In genomic region chr7:102671960-102672316, GRCh38 we compare ENCODE assay signal across 13 cellular contexts. TPM values are rescaled to one million over a fixed set of nuclear protein-coding genes. Genes with fewer than 3 reads are reported as not detected.
DNase-seq lines count a peak whose midpoint lies in the region; ATAC-seq and TF ChIP-seq lines count a peak whose summit lies in the region.
"Not testable (repeated sequence)": the region's sequence is repeated elsewhere in the genome, so short reads cannot be mapped to it uniquely, and the experiment has no call there.
"Had no signal": no experiment of that assay in that cellular context is flagged by ENCODE, and none has a peak within 500 bp of the region (broad histone marks: within the 10 kb centered on the region; RNA-seq: fewer than 3 reads in every experiment).

No MANE protein-coding gene starts in this region.

- H3K4me1 Mint-ChIP-seq in activated CD4-positive, alpha-beta T cell treated with anti-CD3 and anti-CD28 coated beads, Interleukin-2, amount 10 ng/mL, durations not matched to agents 7 days and 5 days, result not testable (repeated sequence)

- not testable (repeated sequence) for H3K36me3 ChIP-seq in left lung

- H3K27ac ChIP-seq in left lung, result not testable (repeated sequence)

- peak overlapping the region; percentile 91 for H3K4me3 Mint-ChIP-seq in activated CD4-positive, alpha-beta T cell treated with anti-CD3 and anti-CD28 coated beads, Interleukin-2, amount 10 ng/mL, durations not matched to agents 7 days and 5 days

- CTCF ChIA-PET in activated CD4-positive, alpha-beta T cell treated with anti-CD3 and anti-CD28 coated beads, Interleukin-2, amount 10 ng/mL, durations not matched to agents 7 days and 5 days (lab: Charles Lee), result not testable (repeated sequence)

- not testable (repeated sequence) for H3K9me3 Mint-ChIP-seq in activated CD4-positive, alpha-beta T cell treated with anti-CD3 and anti-CD28 coated beads, Interleukin-2, amount 10 ng/mL, durations not matched to agents 7 days and 5 days

- H3K4me1 ChIP-seq in left lung, result not testable (repeated sequence)

- intact Hi-C loops in left lung (cut with DNase I), result not testable (repeated sequence)

- not testable (repeated sequence) for H3K27me3 Mint-ChIP-seq in activated CD4-positive, alpha-beta T cell treated with anti-CD3 and anti-CD28 coated beads, Interleukin-2, amount 10 ng/mL, durations not matched to agents 7 days and 5 days

- H3K27me3 ChIP-seq in left lung, result not testable (repeated sequence)

- POLR2A ChIA-PET in activated CD4-positive, alpha-beta T cell treated with anti-CD3 and anti-CD28 coated beads, Interleukin-2, amount 10 ng/mL, durations not matched to agents 7 days and 5 days (lab: Charles Lee), result not testable (repeated sequence)

- not testable (repeated sequence) for H3K27ac Mint-ChIP-seq in activated CD4-positive, alpha-beta T cell treated with anti-CD3 and anti-CD28 coated beads, Interleukin-2, amount 10 ng/mL, durations not matched to agents 7 days and 5 days

- not testable (repeated sequence) for H3K4me3 ChIP-seq in left lung

- H3K36me3 Mint-ChIP-seq in activated CD4-positive, alpha-beta T cell treated with anti-CD3 and anti-CD28 coated beads, Interleukin-2, amount 10 ng/mL, durations not matched to agents 7 days and 5 days (ENCODE audit: low read depth), result not testable (repeated sequence)

- not testable (repeated sequence) for DNase-seq in activated CD4-positive, alpha-beta T cell treated with anti-CD3 and anti-CD28 coated beads, Interleukin-2, amount 10 ng/mL, durations not matched to agents 7 days and 5 days; left lung

- ATAC-seq in GM18861 (IDR thresholded peaks at IDR 0.05; ENCODE audit: unreplicated experiment) (peak; percentile 24), GM19467 (IDR thresholded peaks at IDR 0.05; ENCODE audit: unreplicated experiment) (peak; percentile 18), HG02571 (IDR thresholded peaks at IDR 0.05; ENCODE audit: unreplicated experiment) (peak; percentile 30), HG03039 (IDR thresholded peaks at IDR 0.05; ENCODE audit: unreplicated experiment) (peak; percentile 18), HG03457 (IDR thresholded peaks at IDR 0.05; ENCODE audit: unreplicated experiment) (peak; percentile 23), left lung (peak; percentile 44)

- TF ChIP-seq CTCF in left lung (IDR thresholded peaks at IDR 0.05), result not testable (repeated sequence)

- not testable (repeated sequence) for H3K9me3 ChIP-seq in left lung

RNA-seq across cellular contexts. Expression of gene POLR2J2, which starts 0.5 kb away (rescaled TPM):
- total RNA-seq in activated CD4-positive, alpha-beta T cell treated with anti-CD3 and anti-CD28 coated beads, Interleukin-2, amount 10 ng/mL, durations not matched to agents 7 days and 5 days, result 10 to 100 TPM; 36.6 to 37.4 TPM
- total RNA-seq in left lung, result 10 to 100 TPM in 1 of 2 donors, 1 to 10 TPM in 1; 9.5 to 15.0 TPM

RNA-seq across cellular contexts. Expression of gene SPDYE2B, which starts 21.8 kb away (rescaled TPM):
- not detected for total RNA-seq in activated CD4-positive, alpha-beta T cell treated with anti-CD3 and anti-CD28 coated beads, Interleukin-2, amount 10 ng/mL, durations not matched to agents 7 days and 5 days
- total RNA-seq in left lung, result not detected
- total RNA-seq: activated CD4-positive, alpha-beta memory T cell treated with anti-CD3 and anti-CD28 coated beads for 36 hours; activated T-helper 1 cell treated with anti-CD3 and anti-CD28 coated beads, Interleukin-12 subunit alpha, Interleukin-12 subunit beta, Interleukin-2, Interleukin-4 antibody, amounts not matched to agents 30 ng/mL and 10 ng/mL and 1 ng/mL, durations not matched to agents 14 hours and 24 hours and 36 hours; cardiac muscle cell; esophagus muscularis mucosa; lower leg skin; skeletal muscle tissue had no signal

RNA-seq across cellular contexts. Expression of gene UPK3BL1, which starts 29.3 kb away (rescaled TPM):
- total RNA-seq in activated CD4-positive, alpha-beta T cell treated with anti-CD3 and anti-CD28 coated beads, Interleukin-2, amount 10 ng/mL, durations not matched to agents 7 days and 5 days, result 1 to 10 TPM in 1 of 2 experiments, not detected in 1; 9.4 TPM
- total RNA-seq in left lung, result 10 to 100 TPM; 15.7 to 18.2 TPM

RNA-seq across cellular contexts. Expression of gene RASA4, which starts 55.4 kb away (rescaled TPM):
- total RNA-seq in activated CD4-positive, alpha-beta T cell treated with anti-CD3 and anti-CD28 coated beads, Interleukin-2, amount 10 ng/mL, durations not matched to agents 7 days and 5 days, result 10 to 100 TPM; 19.7 to 21.1 TPM
- total RNA-seq in left lung, result 10 to 100 TPM; 22.9 to 43.2 TPM
